Comparison of ENCODE assay signal across 9 cellular contexts in the genomic region with DNA sequence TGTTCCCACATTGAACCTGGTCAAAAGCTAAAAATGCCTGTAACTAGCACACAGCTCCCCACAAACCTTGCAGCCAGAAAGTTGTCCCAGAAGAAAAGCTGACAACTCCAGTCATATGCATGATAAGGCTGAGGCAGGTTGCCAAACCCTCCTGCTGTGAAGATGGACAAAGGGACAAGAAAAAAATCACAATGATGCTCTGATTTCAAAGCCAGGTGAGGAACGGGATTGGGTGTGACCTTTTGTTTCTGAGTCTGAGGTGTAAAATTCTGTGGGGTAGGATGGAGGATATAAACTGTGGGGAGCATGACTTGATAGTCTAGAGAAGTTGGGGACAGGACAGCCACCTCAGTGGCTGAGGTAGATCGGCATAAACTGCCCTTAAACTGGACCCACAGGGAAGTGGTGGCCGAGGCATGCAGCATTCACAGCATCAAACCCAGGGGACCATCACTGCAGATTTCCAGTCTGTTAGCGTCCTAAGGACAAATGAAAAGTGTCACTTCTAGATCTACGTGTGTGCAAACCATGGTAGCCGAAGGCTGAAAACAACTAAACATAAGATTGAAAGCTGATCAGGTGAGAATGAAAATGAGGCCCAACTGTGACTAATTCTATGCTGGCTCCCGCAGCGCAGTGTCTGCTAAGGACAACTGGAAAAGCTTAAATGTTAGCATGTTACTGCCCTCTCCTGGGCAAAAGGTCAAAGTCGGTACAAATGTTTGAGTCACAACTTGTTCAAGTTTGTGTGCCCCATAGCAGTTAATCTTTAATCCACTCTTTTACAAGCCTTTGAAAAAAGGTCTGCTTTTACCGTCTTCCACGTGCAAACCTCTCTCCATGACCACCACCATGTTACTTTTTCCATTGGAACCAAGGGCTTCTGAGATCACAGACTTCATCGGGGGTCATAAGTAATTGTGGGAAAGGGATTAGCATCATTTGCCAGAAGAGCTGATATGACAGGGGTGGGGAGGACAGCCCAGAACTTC. TPM values are rescaled to one million over a fixed set of nuclear protein-coding genes. Genes with fewer than 3 reads are reported as not detected.
DNase-seq lines count a peak whose midpoint lies in the region; ATAC-seq and TF ChIP-seq lines count a peak whose summit lies in the region.
"Had no signal": no experiment of that assay in that cellular context is flagged by ENCODE, and none has a peak within 500 bp of the region (broad histone marks: within the 10 kb centered on the region; RNA-seq: fewer than 3 reads in every experiment).

No MANE protein-coding gene starts in this region.

- intact Hi-C loops in CD4-positive, alpha-beta T cell (cut with DNase I, micrococcal nuclease), result no loop called here

- no peaks in the 10 kb centered on the region for H3K79me2 ChIP-seq in KMS-11 (ENCODE audit: insufficient read depth, low read depth)

- H3K27ac ChIP-seq in KMS-11 (no peak overlapping the region), SJCRH30 (peak overlapping the region; percentile 53)
- H3K27ac ChIP-seq in CD4-positive, alpha-beta T cell (ENCODE audit: low read depth, low read length), result no peak overlapping the region

- H3K4me1 ChIP-seq in KMS-11 (ENCODE audit: low read depth, poor library complexity, severe bottlenecking), result no peaks in the 10 kb centered on the region
- peaks cover 14% of the 10 kb centered on the region for H3K4me1 ChIP-seq in SJCRH30

- no peaks in the 10 kb centered on the region for H3K36me3 ChIP-seq in KMS-11 (ENCODE audit: insufficient read depth)
- H3K36me3 ChIP-seq in SJCRH30, result no peaks in the 10 kb centered on the region

- no peak overlapping the region for H3K4me3 Mint-ChIP-seq in stimulated activated effector memory CD8-positive, alpha-beta T cell treated with anti-CD3 and anti-CD28 coated beads, Interleukin-12 subunit alpha, Interleukin-12 subunit beta, amount 100 ng/mL, for 72 hours
- H3K4me3 Mint-ChIP-seq in activated T-cell treated with anti-CD3 and anti-CD28 coated beads, Interleukin-2, amount 50 U/mL, for 24 hours, result no peak overlapping the region
- no peak overlapping the region for H3K4me3 Mint-ChIP-seq in CD4-positive, alpha-beta T cell

- H3K4me3 ChIP-seq in KMS-11 (IDR thresholded peaks at IDR 0.05; ENCODE audit: insufficient read depth, low read depth, low read length), result no peak overlapping the region
- peak overlapping the region; percentile 14 for H3K4me3 ChIP-seq in SJCRH30

- H2AFZ ChIP-seq in KMS-11 (ENCODE audit: low read depth), result no peak overlapping the region

- peaks cover 4% of the 10 kb centered on the region; the same call in 1 of the 2 replicates for H3K9me3 ChIP-seq in SJCRH30 (replicated peaks)
- H3K9me3 ChIP-seq in CD4-positive, alpha-beta T cell (ENCODE audit: control insufficient read depth, low read length), result peaks cover 3% of the 10 kb centered on the region

- H3K27ac Mint-ChIP-seq in stimulated activated effector memory CD8-positive, alpha-beta T cell treated with anti-CD3 and anti-CD28 coated beads, Interleukin-12 subunit alpha, Interleukin-12 subunit beta, amount 100 ng/mL, for 72 hours, result no peak overlapping the region
- H3K27ac Mint-ChIP-seq in activated T-cell treated with anti-CD3 and anti-CD28 coated beads, Interleukin-2, amount 50 U/mL, for 24 hours, result no peak overlapping the region
- no peak overlapping the region for H3K27ac Mint-ChIP-seq in CD4-positive, alpha-beta T cell

- H3K4me1 Mint-ChIP-seq in stimulated activated effector memory CD8-positive, alpha-beta T cell treated with anti-CD3 and anti-CD28 coated beads, Interleukin-12 subunit alpha, Interleukin-12 subunit beta, amount 100 ng/mL, for 72 hours, result no peaks in the 10 kb centered on the region
- H3K4me1 Mint-ChIP-seq in activated T-cell treated with anti-CD3 and anti-CD28 coated beads, Interleukin-2, amount 50 U/mL, for 24 hours (ENCODE audit: low read depth), result no peaks in the 10 kb centered on the region
- H3K4me1 Mint-ChIP-seq in CD4-positive, alpha-beta T cell (ENCODE audit: low read depth), result no peaks in the 10 kb centered on the region

- H3K9ac ChIP-seq in KMS-11, result no peak overlapping the region

- TF ChIP-seq CTCF in KMS-11 (conservative IDR thresholded peaks at IDR 0.05; ENCODE audit: low read depth, low read length), result 0 out of 2 replicates have a peak, but pooled peaks have one; percentile 24
- no peak for TF ChIP-seq CTCF in CD4-positive, alpha-beta T cell (IDR thresholded peaks at IDR 0.05)

- H3K36me3 Mint-ChIP-seq in stimulated activated effector memory CD8-positive, alpha-beta T cell treated with anti-CD3 and anti-CD28 coated beads, Interleukin-12 subunit alpha, Interleukin-12 subunit beta, amount 100 ng/mL, for 72 hours, result no peaks in the 10 kb centered on the region
- H3K36me3 Mint-ChIP-seq in activated T-cell treated with anti-CD3 and anti-CD28 coated beads, Interleukin-2, amount 50 U/mL, for 24 hours (ENCODE audit: low read depth), result no peaks in the 10 kb centered on the region
- H3K36me3 Mint-ChIP-seq in CD4-positive, alpha-beta T cell (ENCODE audit: low read depth), result no peaks in the 10 kb centered on the region

- no peaks in the 10 kb centered on the region for H4K20me1 ChIP-seq in KMS-11 (ENCODE audit: insufficient read depth)

- DNase-seq in ELR (ENCODE audit: low read depth) (peak; percentile 64), SJCRH30 (peak; percentile 73 to 88), glomerular visceral epithelial cell (ENCODE audit: extremely low spot score) (peak; percentile 83)
- no peak for DNase-seq in stimulated activated effector memory CD8-positive, alpha-beta T cell treated with anti-CD3 and anti-CD28 coated beads, Interleukin-12 subunit alpha, Interleukin-12 subunit beta, amount 100 ng/mL, for 72 hours (ENCODE audit: low spot score in 2 of 2)
- DNase-seq in activated T-cell treated with anti-CD3 and anti-CD28 coated beads, Interleukin-2, amount 50 U/mL, for 24 hours, result no peak
- DNase-seq in CD4-positive, alpha-beta T cell, result no peak

- peaks cover 6% of the 10 kb centered on the region for H3K9me3 Mint-ChIP-seq in stimulated activated effector memory CD8-positive, alpha-beta T cell treated with anti-CD3 and anti-CD28 coated beads, Interleukin-12 subunit alpha, Interleukin-12 subunit beta, amount 100 ng/mL, for 72 hours
- no peaks in the 10 kb centered on the region for H3K9me3 Mint-ChIP-seq in activated T-cell treated with anti-CD3 and anti-CD28 coated beads, Interleukin-2, amount 50 U/mL, for 24 hours
- H3K9me3 Mint-ChIP-seq in CD4-positive, alpha-beta T cell, result peaks cover 3% of the 10 kb centered on the region

- peak; percentile 85 for ATAC-seq in GM19438 (IDR thresholded peaks at IDR 0.05; ENCODE audit: low read depth, unreplicated experiment)
- peak; percentile 51 for ATAC-seq in stimulated activated effector memory CD8-positive, alpha-beta T cell treated with anti-CD3 and anti-CD28 coated beads, Interleukin-12 subunit alpha, Interleukin-12 subunit beta, amount 100 ng/mL, for 72 hours
- no peak for ATAC-seq in CD4-positive, alpha-beta T cell (ENCODE audit: poor library complexity)

- H3K27me3 Mint-ChIP-seq in activated T-cell treated with anti-CD3 and anti-CD28 coated beads, Interleukin-2, amount 50 U/mL, for 24 hours, result peaks cover 26% of the 10 kb centered on the region
- H3K27me3 Mint-ChIP-seq in CD4-positive, alpha-beta T cell, result peaks cover 27% of the 10 kb centered on the region

- POLR2A ChIA-PET in CD4-positive, alpha-beta T cell (lab: Charles Lee), result no interaction called here

- CTCF ChIA-PET in CD4-positive, alpha-beta T cell (lab: Charles Lee), result no interaction called here

- H3K27me3 ChIP-seq in KMS-11 (ENCODE audit: insufficient read depth, low read depth), result no peaks in the 10 kb centered on the region
- no peaks in the 10 kb centered on the region for H3K27me3 ChIP-seq in SJCRH30
- peaks cover 14% of the 10 kb centered on the region for H3K27me3 ChIP-seq in CD4-positive, alpha-beta T cell (ENCODE audit: control insufficient read depth, insufficient read depth, low read length)

- no peak overlapping the region for H3K4me2 ChIP-seq in KMS-11

RNA-seq across cellular contexts. Expression of a gene that starts 39.8 kb away (rescaled TPM):
- total RNA-seq in SJCRH30 (2014; rRNA removed; shearing (Covaris generic)), result under 0.01 and 0.13 TPM in 2 replicates
- total RNA-seq in CD4-positive, alpha-beta T cell, result not detected
- total RNA-seq: activated CD8-positive, alpha-beta memory T cell treated with anti-CD3 and anti-CD28 coated beads for 36 hours had no signal

Comparison
In these comparisons a context has a peak if more than half of its experiments do, and no peak if none do; other contexts are left out.
1. DNase-seq: peak in ELR (single experiment), SJCRH30 (2 of 2) and glomerular visceral epithelial cell (single experiment); none in stimulated activated effector memory CD8-positive, alpha-beta T cell treated with anti-CD3 and anti-CD28 coated beads, Interleukin-12 subunit alpha, Interleukin-12 subunit beta, amount 100 ng/mL, for 72 hours (0 of 2), activated T-cell treated with anti-CD3 and anti-CD28 coated beads, Interleukin-2, amount 50 U/mL, for 24 hours (single experiment) and CD4-positive, alpha-beta T cell (0 of 10).